In the genomic region with DNA sequence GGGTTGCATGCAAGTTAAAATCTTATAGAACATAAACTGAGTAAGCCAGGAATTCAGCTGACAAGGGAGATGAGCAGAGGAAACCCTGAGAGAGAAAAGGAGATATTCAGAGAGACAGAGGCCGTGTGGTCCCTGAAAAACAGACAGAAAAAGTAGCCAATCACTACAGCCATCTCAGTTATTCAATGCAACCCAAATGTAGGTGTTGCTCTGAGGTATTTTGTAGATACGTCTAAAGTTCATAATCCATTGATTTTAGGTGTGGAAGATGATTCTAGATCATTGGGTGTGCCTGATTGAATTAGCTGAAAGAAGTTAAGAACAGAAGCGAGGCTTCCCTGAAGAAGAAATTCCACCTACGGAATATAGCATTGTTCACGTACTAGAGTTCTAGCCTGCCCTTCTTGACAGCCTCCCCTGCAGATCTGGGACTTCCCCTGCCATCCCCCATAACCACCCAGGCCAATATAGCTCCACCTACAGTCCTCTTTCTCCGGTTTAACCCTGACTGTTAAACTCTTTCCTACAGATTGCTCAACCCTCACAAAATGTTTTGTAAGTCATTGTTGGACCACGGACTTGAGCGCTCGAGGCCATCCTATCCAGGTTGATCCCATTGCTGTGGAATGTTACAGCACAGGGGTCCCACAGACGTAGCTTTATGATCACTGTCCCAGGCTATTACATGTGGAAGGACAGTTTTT, we compare ENCODE assay signal across 9 cellular contexts.
A peak's percentile ranks its signal among the peaks of the same experiment; 100 is the strongest.
DNase-seq lines count a peak whose midpoint lies in the region; ATAC-seq lines count a peak whose summit lies in the region.
"Had no signal": no experiment of that assay in that cellular context is flagged by ENCODE, and none has a peak within 500 bp of the region (broad histone marks: within the 10 kb centered on the region; RNA-seq: fewer than 3 reads in every experiment).

No MANE protein-coding gene starts in this region.

- H3K4me1 Mint-ChIP-seq in central memory CD8-positive, alpha-beta T cell, result peaks cover 10% of the 10 kb centered on the region

- no peaks in the 10 kb centered on the region for H3K27me3 Mint-ChIP-seq in central memory CD8-positive, alpha-beta T cell

- H3K4me3 Mint-ChIP-seq in central memory CD8-positive, alpha-beta T cell, result peak overlapping the region; percentile 16

- peak; percentile 81 for ATAC-seq in GM19328 (IDR thresholded peaks at IDR 0.05; ENCODE audit: unreplicated experiment)
- ATAC-seq in HG03432 (IDR thresholded peaks at IDR 0.05; ENCODE audit: unreplicated experiment), result peak; percentile 81
- peak; percentile 64 for ATAC-seq in central memory CD8-positive, alpha-beta T cell (replicated peaks; ENCODE audit: extremely low read depth, poor library complexity, severe bottlenecking)
- ATAC-seq in HG03139 (IDR thresholded peaks at IDR 0.05; ENCODE audit: unreplicated experiment), result no peak

- DNase-seq in AML-193 (lab: John Stamatoyannopoulos, UW) (peak; percentile 65 to 81), amniotic stem cell (lab: John Stamatoyannopoulos, UW) (no peak), SHP77 (lab: John Stamatoyannopoulos, UW) (no peak)
- no peak for DNase-seq in central memory CD8-positive, alpha-beta T cell (ENCODE audit: low spot score in 2 of 2)
- DNase-seq in activated CD4-positive, alpha-beta T cell treated with anti-CD3 and anti-CD28 coated beads for 4 hours, result no peak
- DNase-seq: NCI-H2107 had no signal

- H3K27ac Mint-ChIP-seq in central memory CD8-positive, alpha-beta T cell (ENCODE audit: low read depth), result no peak overlapping the region

- H3K36me3 Mint-ChIP-seq in central memory CD8-positive, alpha-beta T cell (ENCODE audit: insufficient read depth), result peaks cover under 1% of the 10 kb centered on the region

- H3K9me3 Mint-ChIP-seq in central memory CD8-positive, alpha-beta T cell, result no peaks in the 10 kb centered on the region

Comparison
In these comparisons a context has a peak if more than half of its experiments do, and no peak if none do; other contexts are left out.
1. DNase-seq: peak in AML-193 (2 of 2); none in central memory CD8-positive, alpha-beta T cell (0 of 2), amniotic stem cell (single experiment), SHP77 (0 of 2) and activated CD4-positive, alpha-beta T cell treated with anti-CD3 and anti-CD28 coated beads for 4 hours (0 of 2).